In genomic region chr15:70530503-70530902, GRCh38 we compare ENCODE assay signal across 1 cellular context.
TF ChIP-seq lines count a peak whose summit lies in the region.

No MANE protein-coding gene starts in this region.

TF ChIP-seq in IMR-90, 13 proteins besides CTCF, POLR2A, EP300 and RAD21:
- TF ChIP-seq USF2 (IDR thresholded peaks at IDR 0.05; ENCODE audit: low read depth, low read length), result no peak
- TF ChIP-seq NFE2L2 (IDR thresholded peaks at IDR 0.05; ENCODE audit: low read depth, low read length), result no peak
- TF ChIP-seq MAZ (IDR thresholded peaks at IDR 0.05; ENCODE audit: borderline replicate concordance, low read depth, low read length), result no peak
- TF ChIP-seq ELK1 (IDR thresholded peaks at IDR 0.05; ENCODE audit: borderline replicate concordance, low read depth, low read length), result no peak
- no peak for TF ChIP-seq FOS (IDR thresholded peaks at IDR 0.05; ENCODE audit: low read depth, low read length)
- no peak for TF ChIP-seq BHLHE40 (IDR thresholded peaks at IDR 0.05; ENCODE audit: low read depth, low read length)
- no peak for TF ChIP-seq MXI1 (IDR thresholded peaks at IDR 0.05; ENCODE audit: borderline replicate concordance, low read depth, low read length)
- TF ChIP-seq CEBPB (IDR thresholded peaks at IDR 0.05; ENCODE audit: low read depth, low read length), result no peak
- no peak for TF ChIP-seq SMC3 (IDR thresholded peaks at IDR 0.05; ENCODE audit: low read depth, low read length)
- TF ChIP-seq RCOR1 (IDR thresholded peaks at IDR 0.05; ENCODE audit: insufficient replicate concordance, low read length), result no peak
- no peak for TF ChIP-seq CHD1 (IDR thresholded peaks at IDR 0.05; ENCODE audit: low read depth, low read length)
- no peak for TF ChIP-seq RFX5 (IDR thresholded peaks at IDR 0.05; ENCODE audit: low read depth, low read length)
- TF ChIP-seq MAFK (IDR thresholded peaks at IDR 0.05; ENCODE audit: low read depth, low read length), result no peak
